Comparison of ENCODE assay signal across 19 cellular contexts in the genomic region with DNA sequence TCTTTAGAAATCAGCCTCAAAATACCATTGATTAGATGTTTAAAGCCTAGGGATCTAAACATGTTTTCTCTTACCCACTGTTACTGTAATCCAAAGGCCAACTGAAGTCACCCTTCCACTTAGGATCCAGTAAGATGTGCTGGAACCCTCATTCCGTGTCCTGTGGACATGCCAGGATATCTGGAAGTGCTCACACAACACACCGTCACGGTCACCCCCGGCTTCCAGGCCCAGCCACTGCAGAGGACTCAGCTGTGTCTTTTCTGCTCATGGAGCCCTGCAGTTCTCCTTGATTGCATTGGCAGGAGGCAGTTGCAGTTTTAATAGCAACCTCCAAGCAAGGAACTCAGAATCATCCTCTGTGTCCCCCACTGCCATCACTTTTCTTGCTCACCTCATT.
"Had no signal": no experiment of that assay in that cellular context is flagged by ENCODE, and none has a peak within 500 bp of the region (broad histone marks: within the 10 kb centered on the region; RNA-seq: fewer than 3 reads in every experiment).

No MANE protein-coding gene starts in this region.

- H3K9ac ChIP-seq: parathyroid adenoma had no signal

- H3K27me3 ChIP-seq: colonic mucosa, left lung, sigmoid colon, stomach, transverse colon had no signal

- ATAC-seq: left lung had no signal

- H3K4me3 ChIP-seq: colonic mucosa, left lung, lung, prostate gland, sigmoid colon, skin epidermis, stomach, thoracic aorta, transverse colon had no signal

- H3K36me3 ChIP-seq: colonic mucosa, left lung, prostate gland, stomach, thoracic aorta, transverse colon had no signal

- H3K4me3 Mint-ChIP-seq: naive B cell, nephron had no signal

- H3K9me3 Mint-ChIP-seq: nephron had no signal

- H3K27ac Mint-ChIP-seq: nephron had no signal

- H3K27ac ChIP-seq: colonic mucosa, left lung, parathyroid adenoma, prostate gland, sigmoid colon, skin epidermis, stomach, thoracic aorta, transverse colon had no signal

- H3K9me3 ChIP-seq: colonic mucosa, left lung, prostate gland, sigmoid colon, stomach, thoracic aorta, transverse colon had no signal

- H3K36me3 Mint-ChIP-seq: naive B cell had no signal

- H3K4me1 ChIP-seq: left lung, prostate gland had no signal

- DNase-seq: colonic mucosa; effector CD4-positive, alpha-beta T cell; foreskin melanocyte; islet precursor cell; left lung; mesenchymal stem cell; naive B cell; retina; sigmoid colon; stimulated activated naive CD4-positive, alpha-beta T cell; stomach; substantia nigra; transverse colon had no signal
